ENCODE assay signal across 9 cellular contexts in the genomic region with DNA sequence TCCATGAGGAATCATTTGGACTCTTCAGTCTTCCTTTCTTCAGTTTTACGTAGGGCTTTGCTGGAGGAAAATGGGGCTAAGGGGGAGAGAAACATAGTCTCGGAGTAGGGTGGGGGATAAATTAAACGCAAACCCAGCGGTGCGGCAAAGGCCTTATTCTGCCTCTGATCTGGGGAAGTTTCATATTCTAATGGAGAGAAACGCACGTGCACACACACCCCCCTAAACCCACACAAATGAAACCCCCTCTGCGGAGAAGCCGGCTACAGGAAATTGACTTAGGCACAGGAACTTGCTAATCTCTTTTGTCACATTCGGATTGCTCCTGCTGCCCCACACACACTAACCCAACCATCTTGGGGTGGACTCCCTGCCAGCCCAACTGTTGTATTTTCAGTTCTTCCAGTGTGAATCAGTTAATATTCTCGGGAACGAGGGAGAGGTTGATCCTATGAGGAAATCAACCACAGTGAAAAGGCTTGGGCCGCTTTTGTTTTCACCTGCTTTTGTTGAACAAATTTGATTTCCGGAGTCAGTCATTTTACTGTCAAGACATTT. TPM values are rescaled to one million over a fixed set of nuclear protein-coding genes. Genes with fewer than 3 reads are reported as not detected.
DNase-seq lines count a peak whose midpoint lies in the region; ATAC-seq, FAIRE-seq and TF ChIP-seq lines count a peak whose summit lies in the region.
"Had no signal": no experiment of that assay in that cellular context is flagged by ENCODE, and none has a peak within 500 bp of the region (broad histone marks: within the 10 kb centered on the region; RNA-seq: fewer than 3 reads in every experiment).

A gene with protein sequence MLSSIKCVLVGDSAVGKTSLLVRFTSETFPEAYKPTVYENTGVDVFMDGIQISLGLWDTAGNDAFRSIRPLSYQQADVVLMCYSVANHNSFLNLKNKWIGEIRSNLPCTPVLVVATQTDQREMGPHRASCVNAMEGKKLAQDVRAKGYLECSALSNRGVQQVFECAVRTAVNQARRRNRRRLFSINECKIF (plus strand): TSS at position 308 of the 558 bp plus-strand sequence. CDS start 46,356 bp downstream, outside the sequence.

- no peaks in the 10 kb centered on the region for H3K4me1 Mint-ChIP-seq in glutamatergic neuron (ENCODE audit: low read depth, unreplicated experiment)

- WGBS in esophagus, 2 donors, result 61 to 62% methylated on average over 14 of the region's 14 CpGs

- DNase-seq in Right ventricle myocardium inferior (ENCODE audit: missing footprints), result peak; percentile 67
- DNase-seq in right atrium auricular region (ENCODE audit: low spot score), result no peak
- DNase-seq in activated CD4-positive, alpha-beta T cell treated with anti-CD3 and anti-CD28 coated beads for 4 hours, result peak; percentile 77 to 80
- DNase-seq in stimulated activated CD8-positive, alpha-beta memory T cell treated with anti-CD3 and anti-CD28 coated beads, Interleukin-4, amount 100 ng/mL, for 1 hour (ENCODE audit: low read depth in 2 of 2, low spot score in 1 of 2), result peak; percentile 44 to 56
- DNase-seq in glutamatergic neuron, result no peak
- DNase-seq in frontal cortex (ENCODE audit: low spot score in 2 of 2), result no peak
- DNase-seq in NCI-H187 treated with DMSO at 0.1 percent for 48 hours (lab: John Stamatoyannopoulos, UW), result no peak

- no peak for FAIRE-seq in frontal cortex (lab: Jason Lieb, UNC)

- H3K36me3 Mint-ChIP-seq in glutamatergic neuron (ENCODE audit: unreplicated experiment), result no peaks in the 10 kb centered on the region

- no peaks in the 10 kb centered on the region for H3K27me3 ChIP-seq in right atrium auricular region
- H3K27me3 ChIP-seq in esophagus (ENCODE audit: control insufficient read depth in 1 of 2, insufficient read depth in 2 of 2, low read length in 2 of 2), result no peaks in the 10 kb centered on the region

- H3K4me3 Mint-ChIP-seq in glutamatergic neuron (ENCODE audit: unreplicated experiment), result no peak within 1 kb of the TSS

- H3K27ac ChIP-seq in right atrium auricular region (no peak within 1 kb of the TSS), esophagus (ENCODE audit: low read depth in 2 of 2, low read length in 1 of 2) (peak within 1 kb of the TSS; percentile 18 to 32)

- H3K9me3 Mint-ChIP-seq in glutamatergic neuron (ENCODE audit: unreplicated experiment), result no peaks in the 10 kb centered on the region

- intact Hi-C loops in Right ventricle myocardium inferior (cut with DNase I), result no loop called here

- H3K4me1 ChIP-seq in right atrium auricular region (no peaks in the 10 kb centered on the region), esophagus (ENCODE audit: control insufficient read depth in 2 of 2, insufficient read depth in 2 of 2, low read length in 1 of 2) (no peaks in the 10 kb centered on the region)

- no peak for ATAC-seq in Right ventricle myocardium inferior

- H3K4me3 ChIP-seq in right atrium auricular region, result no peak within 1 kb of the TSS
- H3K4me3 ChIP-seq in esophagus (ENCODE audit: low read depth in 1 of 2, low read length in 2 of 2), result peak within 1 kb of the TSS; percentile 16 to 31

- H3K36me3 ChIP-seq in right atrium auricular region, result no peaks in the 10 kb centered on the region
- H3K36me3 ChIP-seq in esophagus (ENCODE audit: control insufficient read depth in 2 of 2, insufficient read depth in 2 of 2, low read length in 1 of 2), result no peaks in the 10 kb centered on the region

- H3K27me3 Mint-ChIP-seq in glutamatergic neuron (ENCODE audit: unreplicated experiment), result no peaks in the 10 kb centered on the region

- no peak for TF ChIP-seq CTCF in right atrium auricular region (IDR thresholded peaks at IDR 0.05)
- TF ChIP-seq CTCF in glutamatergic neuron (IDR thresholded peaks at IDR 0.05; ENCODE audit: partially characterized antibody, unreplicated experiment), result no peak

- no peak within 1 kb of the TSS for H3K27ac Mint-ChIP-seq in glutamatergic neuron (ENCODE audit: unreplicated experiment)

- H3K9me3 ChIP-seq in right atrium auricular region (no peaks in the 10 kb centered on the region), esophagus (ENCODE audit: control insufficient read depth in 2 of 2, insufficient read depth in 1 of 2, low read depth in 1 of 2, low read length in 1 of 2) (peaks cover 0 to 2% of the 10 kb centered on the region in 2 donors)

RNA-seq across cellular contexts. Expression of the gene that starts here (rescaled TPM):
- total RNA-seq in Right ventricle myocardium inferior, result 0.54 TPM
- 1 to 10 TPM in 1 of 2 donors, under 1 TPM in 1; 0.47 to 1.2 TPM for total RNA-seq in right atrium auricular region
- polyA plus RNA-seq in esophagus, result 1 to 10 TPM in 1 of 2 donors, under 1 TPM in 1; 0.87 to 1.1 TPM
- not detected for total RNA-seq in glutamatergic neuron (ENCODE audit: unreplicated experiment)
- 0.41 TPM for total RNA-seq in frontal cortex
- polyA plus RNA-seq: AG04450 had no signal

Comparison
In these comparisons a context has a peak if more than half of its experiments do, and no peak if none do; other contexts are left out.
1. Peak in DNase-seq in Right ventricle myocardium inferior; RNA of the gene not detected or under 1 TPM.
2. DNase-seq: peak in activated CD4-positive, alpha-beta T cell treated with anti-CD3 and anti-CD28 coated beads for 4 hours (2 of 2) and stimulated activated CD8-positive, alpha-beta memory T cell treated with anti-CD3 and anti-CD28 coated beads, Interleukin-4, amount 100 ng/mL, for 1 hour (2 of 2); none in right atrium auricular region (single experiment), glutamatergic neuron (single experiment), frontal cortex (0 of 2) and NCI-H187 treated with DMSO at 0.1 percent for 48 hours (single experiment).
3. H3K27ac ChIP-seq: peak in esophagus (2 of 2); none in right atrium auricular region (0 of 2).
4. H3K4me3 ChIP-seq: peak in esophagus (2 of 2); none in right atrium auricular region (0 of 2).